In genomic region chr19:5719961-5720790, GRCh38 we compare ENCODE assay signal across 1 cellular context.
TF ChIP-seq lines count a peak whose summit lies in the region.

CATSPERD (plus strand) TSS chr19:5720637; CDS start chr19:5720738, 101 bp downstream.
A gene with protein sequence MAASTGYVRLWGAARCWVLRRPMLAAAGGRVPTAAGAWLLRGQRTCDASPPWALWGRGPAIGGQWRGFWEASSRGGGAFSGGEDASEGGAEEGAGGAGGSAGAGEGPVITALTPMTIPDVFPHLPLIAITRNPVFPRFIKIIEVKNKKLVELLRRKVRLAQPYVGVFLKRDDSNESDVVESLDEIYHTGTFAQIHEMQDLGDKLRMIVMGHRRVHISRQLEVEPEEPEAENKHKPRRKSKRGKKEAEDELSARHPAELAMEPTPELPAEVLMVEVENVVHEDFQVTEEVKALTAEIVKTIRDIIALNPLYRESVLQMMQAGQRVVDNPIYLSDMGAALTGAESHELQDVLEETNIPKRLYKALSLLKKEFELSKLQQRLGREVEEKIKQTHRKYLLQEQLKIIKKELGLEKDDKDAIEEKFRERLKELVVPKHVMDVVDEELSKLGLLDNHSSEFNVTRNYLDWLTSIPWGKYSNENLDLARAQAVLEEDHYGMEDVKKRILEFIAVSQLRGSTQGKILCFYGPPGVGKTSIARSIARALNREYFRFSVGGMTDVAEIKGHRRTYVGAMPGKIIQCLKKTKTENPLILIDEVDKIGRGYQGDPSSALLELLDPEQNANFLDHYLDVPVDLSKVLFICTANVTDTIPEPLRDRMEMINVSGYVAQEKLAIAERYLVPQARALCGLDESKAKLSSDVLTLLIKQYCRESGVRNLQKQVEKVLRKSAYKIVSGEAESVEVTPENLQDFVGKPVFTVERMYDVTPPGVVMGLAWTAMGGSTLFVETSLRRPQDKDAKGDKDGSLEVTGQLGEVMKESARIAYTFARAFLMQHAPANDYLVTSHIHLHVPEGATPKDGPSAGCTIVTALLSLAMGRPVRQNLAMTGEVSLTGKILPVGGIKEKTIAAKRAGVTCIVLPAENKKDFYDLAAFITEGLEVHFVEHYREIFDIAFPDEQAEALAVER (minus strand): TSS chr19:5720146. CDS start chr19:5720132, 14 bp downstream.

TF ChIP-seq in HepG2, 621 proteins besides CTCF, POLR2A, EP300 and RAD21 (continues in another document):
- TF ChIP-seq CHD4 (IDR thresholded peaks at IDR 0.05; ENCODE audit: borderline replicate concordance, low read length) = no peak
- TF ChIP-seq ZNF605 (CRISPR knock-in tag; IDR thresholded peaks at IDR 0.05) = peak; percentile 98
- TF ChIP-seq ZNF256 (CRISPR knock-in tag; conservative IDR thresholded peaks at IDR 0.05) = no peak
- peak; percentile 50; the same call in 1 of the 2 replicates for TF ChIP-seq ZNF205 (CRISPR knock-in tag; IDR thresholded peaks at IDR 0.05)
- no peak for TF ChIP-seq MLLT10 (CRISPR knock-in tag; IDR thresholded peaks at IDR 0.05)
- TF ChIP-seq CBX1 (IDR thresholded peaks at IDR 0.05; ENCODE audit: low read depth) = peak; percentile 83
- peak; percentile 99 for TF ChIP-seq ZNF816 (CRISPR knock-in tag; IDR thresholded peaks at IDR 0.05; ENCODE audit: borderline replicate concordance)
- TF ChIP-seq KLF16 (CRISPR knock-in tag; IDR thresholded peaks at IDR 0.05) = peak in 1 of 2 experiments; percentile 87; a peak in 2 of 4 replicates
- TF ChIP-seq ELK4 (CRISPR knock-in tag; IDR thresholded peaks at IDR 0.05; ENCODE audit: borderline replicate concordance) = 0 out of 2 replicates have a peak, but pooled peaks have one; percentile 44
- peak; percentile 13; the same call in 1 of the 2 replicates for TF ChIP-seq ZNF263 (CRISPR knock-in tag; IDR thresholded peaks at IDR 0.05)
- peak; percentile 47 for TF ChIP-seq AGO1 (IDR thresholded peaks at IDR 0.05; ENCODE audit: low read depth, low read length, poor library complexity, severe bottlenecking)
- peak; percentile 60; the same call in 1 of the 2 replicates for TF ChIP-seq MTERF4 (CRISPR knock-in tag; IDR thresholded peaks at IDR 0.05)
- no peak for TF ChIP-seq ZNF24 (IDR thresholded peaks at IDR 0.05)
- peak; percentile 92 for TF ChIP-seq POGK (CRISPR knock-in tag; conservative IDR thresholded peaks at IDR 0.05)
- no peak for TF ChIP-seq TRAFD1 (CRISPR knock-in tag; IDR thresholded peaks at IDR 0.05; ENCODE audit: borderline replicate concordance)
- peak; percentile 72; the same call in 1 of the 2 replicates for TF ChIP-seq ZNF616 (CRISPR knock-in tag; IDR thresholded peaks at IDR 0.05; ENCODE audit: low read depth)
- TF ChIP-seq NR2F2 (IDR thresholded peaks at IDR 0.05; ENCODE audit: borderline replicate concordance, low read depth) = no peak
- peak; percentile 70; the same call in 1 of the 2 replicates for TF ChIP-seq HOMEZ (CRISPR knock-in tag; IDR thresholded peaks at IDR 0.05; ENCODE audit: low read depth)
- peak; percentile 80 for TF ChIP-seq ZNF142 (CRISPR knock-in tag; IDR thresholded peaks at IDR 0.05)
- peak; percentile 93 for TF ChIP-seq BRCA1 (CRISPR knock-in tag; IDR thresholded peaks at IDR 0.05)
- TF ChIP-seq THYN1 (CRISPR knock-in tag; IDR thresholded peaks at IDR 0.05; ENCODE audit: borderline replicate concordance, low read depth) = no peak
- no peak; the same call in 1 of the 2 replicates for TF ChIP-seq ZNF333 (CRISPR knock-in tag; IDR thresholded peaks at IDR 0.05; ENCODE audit: borderline replicate concordance)
- TF ChIP-seq SNAPC2 (CRISPR knock-in tag; IDR thresholded peaks at IDR 0.05) = no peak
- no peak for TF ChIP-seq ZNF329 (CRISPR knock-in tag; IDR thresholded peaks at IDR 0.05; ENCODE audit: low read depth)
- peak; percentile 66; the same call in 1 of the 2 replicates for TF ChIP-seq KLF13 (CRISPR knock-in tag; IDR thresholded peaks at IDR 0.05)
- TF ChIP-seq CEBPB (IDR thresholded peaks at IDR 0.05; ENCODE audit: borderline replicate concordance, low read depth, low read length) = 0 out of 2 replicates have a peak, but pooled peaks have one; percentile 5
- TF ChIP-seq GLI4 (CRISPR knock-in tag; IDR thresholded peaks at IDR 0.05; ENCODE audit: borderline replicate concordance) = no peak
- TF ChIP-seq, protein P1, sequence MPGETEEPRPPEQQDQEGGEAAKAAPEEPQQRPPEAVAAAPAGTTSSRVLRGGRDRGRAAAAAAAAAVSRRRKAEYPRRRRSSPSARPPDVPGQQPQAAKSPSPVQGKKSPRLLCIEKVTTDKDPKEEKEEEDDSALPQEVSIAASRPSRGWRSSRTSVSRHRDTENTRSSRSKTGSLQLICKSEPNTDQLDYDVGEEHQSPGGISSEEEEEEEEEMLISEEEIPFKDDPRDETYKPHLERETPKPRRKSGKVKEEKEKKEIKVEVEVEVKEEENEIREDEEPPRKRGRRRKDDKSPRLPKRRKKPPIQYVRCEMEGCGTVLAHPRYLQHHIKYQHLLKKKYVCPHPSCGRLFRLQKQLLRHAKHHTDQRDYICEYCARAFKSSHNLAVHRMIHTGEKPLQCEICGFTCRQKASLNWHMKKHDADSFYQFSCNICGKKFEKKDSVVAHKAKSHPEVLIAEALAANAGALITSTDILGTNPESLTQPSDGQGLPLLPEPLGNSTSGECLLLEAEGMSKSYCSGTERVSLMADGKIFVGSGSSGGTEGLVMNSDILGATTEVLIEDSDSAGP (CRISPR knock-in tag; IDR thresholded peaks at IDR 0.05; ENCODE audit: borderline replicate concordance) = peak; percentile 93
- 0 out of 2 replicates have a peak, but pooled peaks have one; percentile 18 for TF ChIP-seq HNF4A (CRISPR knock-in tag; IDR thresholded peaks at IDR 0.05)
- TF ChIP-seq ZNF768 (CRISPR knock-in tag; IDR thresholded peaks at IDR 0.05) = peak; percentile 82
- no peak for TF ChIP-seq MBD4 (IDR thresholded peaks at IDR 0.05; ENCODE audit: borderline replicate concordance, low read length)
- no peak for TF ChIP-seq NR1H2 (CRISPR knock-in tag; IDR thresholded peaks at IDR 0.05; ENCODE audit: borderline replicate concordance, low read depth)
- TF ChIP-seq ZNF543 (CRISPR knock-in tag; IDR thresholded peaks at IDR 0.05) = peak; percentile 63; the same call in 1 of the 2 replicates
- no peak for TF ChIP-seq ARNT (IDR thresholded peaks at IDR 0.05)
- peak; percentile 63; the same call in 1 of the 2 replicates for TF ChIP-seq BCL6 (CRISPR knock-in tag; IDR thresholded peaks at IDR 0.05)
- TF ChIP-seq ZNF7 (CRISPR knock-in tag; IDR thresholded peaks at IDR 0.05) = no peak
- TF ChIP-seq YEATS4 (CRISPR knock-in tag; IDR thresholded peaks at IDR 0.05; ENCODE audit: borderline replicate concordance) = peak; percentile 96
- TF ChIP-seq HDAC1 (CRISPR knock-in tag; IDR thresholded peaks at IDR 0.05) = peak; percentile 100
- no peak for TF ChIP-seq STAT5B (CRISPR knock-in tag; IDR thresholded peaks at IDR 0.05)
- TF ChIP-seq ZNF224 (CRISPR knock-in tag; IDR thresholded peaks at IDR 0.05) = no peak; the same call in 1 of the 2 replicates
- no peak for TF ChIP-seq NFE2L2 (IDR thresholded peaks at IDR 0.05; ENCODE audit: low read length)
- TF ChIP-seq HDAC6 (IDR thresholded peaks at IDR 0.05; ENCODE audit: low read depth, low read length) = no peak
- peak; percentile 36 for TF ChIP-seq HNRNPK (IDR thresholded peaks at IDR 0.05; ENCODE audit: low read depth, low read length, poor library complexity, severe bottlenecking)
- TF ChIP-seq, protein P2, sequence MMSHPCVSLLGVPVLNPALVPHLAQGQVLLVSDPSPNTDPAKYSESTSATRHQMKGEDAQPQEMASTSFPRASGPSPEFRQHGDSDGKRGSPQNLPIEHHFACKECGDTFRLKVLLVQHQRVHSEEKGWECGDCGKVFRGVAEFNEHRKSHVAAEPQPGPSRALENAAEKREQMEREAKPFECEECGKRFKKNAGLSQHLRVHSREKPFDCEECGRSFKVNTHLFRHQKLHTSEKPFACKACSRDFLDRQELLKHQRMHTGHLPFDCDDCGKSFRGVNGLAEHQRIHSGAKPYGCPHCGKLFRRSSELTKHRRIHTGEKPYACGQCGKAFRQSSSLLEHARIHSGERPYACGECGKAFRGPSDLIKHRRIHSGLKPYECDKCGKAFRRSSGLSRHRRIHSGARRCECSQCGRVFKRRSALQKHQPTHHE (CRISPR knock-in tag; IDR thresholded peaks at IDR 0.05; ENCODE audit: borderline replicate concordance) = peak; percentile 24; the same call in 1 of the 2 replicates
- peak; percentile 65; the same call in 1 of the 2 replicates for TF ChIP-seq SMAD3 (CRISPR knock-in tag; IDR thresholded peaks at IDR 0.05)
